In the genomic region with DNA sequence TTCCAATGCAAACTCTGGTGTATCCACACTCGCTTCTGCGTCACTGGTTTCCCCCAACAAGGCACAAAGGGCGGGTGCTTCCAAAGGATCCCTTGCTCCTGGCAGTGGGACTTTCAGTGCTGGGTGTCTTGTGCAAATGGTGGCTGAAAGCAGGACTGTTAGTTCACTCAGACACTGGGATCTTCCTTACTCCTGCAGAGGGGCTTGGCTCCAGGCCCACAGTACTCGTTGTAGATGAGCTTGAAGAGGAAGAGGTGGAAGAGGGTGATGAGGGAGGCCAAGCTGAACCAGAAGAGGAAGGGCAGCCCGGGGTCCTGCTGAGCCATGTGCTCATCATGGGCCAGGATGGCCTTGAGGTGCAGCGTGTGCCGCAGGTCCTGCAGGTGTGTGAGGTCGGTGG, we compare ENCODE assay signal across 7 cellular contexts. TPM values are rescaled to one million over a fixed set of nuclear protein-coding genes. Genes with fewer than 3 reads are reported as not detected.
DNase-seq lines count a peak whose midpoint lies in the region; ATAC-seq, FAIRE-seq and TF ChIP-seq lines count a peak whose summit lies in the region.
"Not testable (repeated sequence)": the region's sequence is repeated elsewhere in the genome, so short reads cannot be mapped to it uniquely, and the experiment has no call there.

No MANE protein-coding gene starts in this region.

- CTCF ChIA-PET in HepG2 (lab: Yijun Ruan, JAX; ENCODE audit: low intra/inter-chr PET ratio, low total read pairs) = not testable (repeated sequence)

- H3K4me2 ChIP-seq in GM23338; HepG2 (ENCODE audit: low read depth, low read length): not testable (repeated sequence)

- not testable (repeated sequence) for H2AFZ ChIP-seq in GM23338; HepG2 (ENCODE audit: low read length)

- in situ Hi-C loops in HepG2 (cut with HindIII; ENCODE audit: extremely low pct_ligation_motif_present, low pct_unique_long_range_greater_than_20kb) = not testable (repeated sequence)

- intact Hi-C loops in HepG2 (cut with micrococcal nuclease; ENCODE audit: unreplicated experiment) = not testable (repeated sequence)

- H3K27me3 ChIP-seq in GM23338 (ENCODE audit: insufficient read depth); HepG2 (ENCODE audit: control insufficient read depth in 1 of 2, insufficient read depth in 2 of 2, low read length in 2 of 2): not testable (repeated sequence)

- H3K27me3 Mint-ChIP-seq in GM23338 (ENCODE audit: insufficient read depth, low read depth, poor library complexity); activated naive CD8-positive, alpha-beta T cell treated with anti-CD3 and anti-CD28 coated beads, Interleukin-2, amount 50 U/mL, for 24 hours; naive thymus-derived CD8-positive, alpha-beta T cell; osteocyte (ENCODE audit: unreplicated experiment); stimulated activated naive B cell treated with anti-CD40 and anti-IgM and Interleukin-4, amounts not matched to agents 10 μg/mL and 1 μg/mL and 100 μg/mL, for 72 hours: not testable (repeated sequence)
- peaks cover 12% of the 10 kb centered on the region for H3K27me3 Mint-ChIP-seq in glutamatergic neuron (ENCODE audit: unreplicated experiment)

- not testable (repeated sequence) for H3K4me1 Mint-ChIP-seq in GM23338; glutamatergic neuron (ENCODE audit: low read depth, unreplicated experiment); osteocyte (ENCODE audit: unreplicated experiment)
- H3K4me1 Mint-ChIP-seq in activated naive CD8-positive, alpha-beta T cell treated with anti-CD3 and anti-CD28 coated beads, Interleukin-2, amount 50 U/mL, for 24 hours = peaks cover 29% of the 10 kb centered on the region
- H3K4me1 Mint-ChIP-seq in naive thymus-derived CD8-positive, alpha-beta T cell = peaks cover 20 to 39% (median 36%) of the 10 kb centered on the region in 4 donors
- peaks cover 22 to 28% of the 10 kb centered on the region in 2 donors for H3K4me1 Mint-ChIP-seq in stimulated activated naive B cell treated with anti-CD40 and anti-IgM and Interleukin-4, amounts not matched to agents 10 μg/mL and 1 μg/mL and 100 μg/mL, for 72 hours

- DNase-seq in GM23338 (ENCODE audit: low spot score); activated naive CD8-positive, alpha-beta T cell treated with anti-CD3 and anti-CD28 coated beads, Interleukin-2, amount 50 U/mL, for 24 hours; glutamatergic neuron; HepG2 (ENCODE audit: low spot score); naive thymus-derived CD8-positive, alpha-beta T cell; stimulated activated naive B cell treated with anti-CD40 and anti-IgM and Interleukin-4, amounts not matched to agents 10 μg/mL and 1 μg/mL and 100 μg/mL, for 72 hours: not testable (repeated sequence)
- peak; percentile 84 for DNase-seq in osteocyte (ENCODE audit: extremely low spot score, unreplicated experiment)

- WGBS in HepG2 (ENCODE audit: low lambda C conversion rate) = 86% methylated on average over 8 of the region's 8 CpGs

- H3K9me2 ChIP-seq in GM23338 (ENCODE audit: insufficient read depth) = not testable (repeated sequence)

- H3K9me3 ChIP-seq in HepG2 (ENCODE audit: low read length) = not testable (repeated sequence)

- not testable (repeated sequence) for H3F3A ChIP-seq in GM23338 (replicated peaks; ENCODE audit: low read depth)

- peaks cover 39% of the 10 kb centered on the region for H4K20me1 ChIP-seq in GM23338 (replicated peaks; ENCODE audit: insufficient read depth)
- peaks cover 17% of the 10 kb centered on the region for H4K20me1 ChIP-seq in HepG2 (ENCODE audit: insufficient read depth, low read length)

- POLR2A ChIA-PET in HepG2 (lab: Yijun Ruan, JAX); naive thymus-derived CD8-positive, alpha-beta T cell (lab: Charles Lee): not testable (repeated sequence)

- not testable (repeated sequence) for TF ChIP-seq POLR2A in HepG2 (IDR thresholded peaks at IDR 0.05; ENCODE audit: insufficient read depth in 1 of 2, low read depth in 2 of 2, low read length in 2 of 2)

- not testable (repeated sequence) for BruUV-seq in HepG2 (replicated peaks; lab: Mats Ljungman, UMichigan)

- not testable (repeated sequence) for FAIRE-seq in HepG2 (lab: Jason Lieb, UNC)

- H3K36me3 Mint-ChIP-seq in GM23338 (ENCODE audit: low read depth) = peaks cover 29% of the 10 kb centered on the region
- H3K36me3 Mint-ChIP-seq in activated naive CD8-positive, alpha-beta T cell treated with anti-CD3 and anti-CD28 coated beads, Interleukin-2, amount 50 U/mL, for 24 hours (ENCODE audit: low read depth) = peaks cover 42% of the 10 kb centered on the region
- not testable (repeated sequence) for H3K36me3 Mint-ChIP-seq in glutamatergic neuron (ENCODE audit: unreplicated experiment)
- H3K36me3 Mint-ChIP-seq in naive thymus-derived CD8-positive, alpha-beta T cell = peaks cover 11 to 57% (median 41%) of the 10 kb centered on the region in 3 donors
- peaks cover 34% of the 10 kb centered on the region for H3K36me3 Mint-ChIP-seq in osteocyte (ENCODE audit: unreplicated experiment)
- H3K36me3 Mint-ChIP-seq in stimulated activated naive B cell treated with anti-CD40 and anti-IgM and Interleukin-4, amounts not matched to agents 10 μg/mL and 1 μg/mL and 100 μg/mL, for 72 hours = peaks cover 34 to 65% of the 10 kb centered on the region in 2 donors

- not testable (repeated sequence) for ATAC-seq in GM23338; naive thymus-derived CD8-positive, alpha-beta T cell; stimulated activated naive B cell treated with anti-CD40 and anti-IgM and Interleukin-4, amounts not matched to agents 10 μg/mL and 1 μg/mL and 100 μg/mL, for 72 hours (replicated peaks)
- peak; percentile 6 for ATAC-seq in activated naive CD8-positive, alpha-beta T cell treated with anti-CD3 and anti-CD28 coated beads, Interleukin-2, amount 50 U/mL, for 24 hours
- peak; percentile 1; the same call in 2 of the 3 replicates for ATAC-seq in HepG2

- H3K79me2 ChIP-seq in GM23338 (replicated peaks; ENCODE audit: insufficient read depth) (peaks cover 67% of the 10 kb centered on the region), HepG2 (ENCODE audit: insufficient read depth, low read length) (peaks cover 74% of the 10 kb centered on the region)

- H3K9me3 Mint-ChIP-seq in GM23338; activated naive CD8-positive, alpha-beta T cell treated with anti-CD3 and anti-CD28 coated beads, Interleukin-2, amount 50 U/mL, for 24 hours; naive thymus-derived CD8-positive, alpha-beta T cell; osteocyte (ENCODE audit: unreplicated experiment); stimulated activated naive B cell treated with anti-CD40 and anti-IgM and Interleukin-4, amounts not matched to agents 10 μg/mL and 1 μg/mL and 100 μg/mL, for 72 hours: not testable (repeated sequence)
- H3K9me3 Mint-ChIP-seq in glutamatergic neuron (ENCODE audit: unreplicated experiment) = peaks cover 14% of the 10 kb centered on the region

- not testable (repeated sequence) for TF ChIP-seq RAD21 in HepG2 (CRISPR knock-in tag; IDR thresholded peaks at IDR 0.05)

- H3K9ac ChIP-seq in HepG2 (ENCODE audit: insufficient read depth, low read depth, low read length) = not testable (repeated sequence)

- H3K27ac Mint-ChIP-seq in GM23338 = peak overlapping the region; percentile 2; the same call in 1 of the 2 replicates
- H3K27ac Mint-ChIP-seq in activated naive CD8-positive, alpha-beta T cell treated with anti-CD3 and anti-CD28 coated beads, Interleukin-2, amount 50 U/mL, for 24 hours; glutamatergic neuron (ENCODE audit: unreplicated experiment); osteocyte (ENCODE audit: unreplicated experiment): not testable (repeated sequence)
- peak overlapping the region in 8 of 10 donors; percentile 10 to 79 (median 40) for H3K27ac Mint-ChIP-seq in naive thymus-derived CD8-positive, alpha-beta T cell
- peak overlapping the region; percentile 53 for H3K27ac Mint-ChIP-seq in stimulated activated naive B cell treated with anti-CD40 and anti-IgM and Interleukin-4, amounts not matched to agents 10 μg/mL and 1 μg/mL and 100 μg/mL, for 72 hours

- not testable (repeated sequence) for TF ChIP-seq CTCF in GM23338 (conservative IDR thresholded peaks at IDR 0.05; ENCODE audit: low read depth in 2 of 2); glutamatergic neuron (IDR thresholded peaks at IDR 0.05; ENCODE audit: partially characterized antibody, unreplicated experiment); HepG2 (CRISPR knock-in tag; IDR thresholded peaks at IDR 0.05); osteocyte (IDR thresholded peaks at IDR 0.05)

- TF ChIP-seq EP300 in HepG2 (IDR thresholded peaks at IDR 0.05; ENCODE audit: low read depth in 2 of 2, low read length in 2 of 2); HepG2 (CRISPR knock-in tag; IDR thresholded peaks at IDR 0.05; ENCODE audit: borderline replicate concordance): not testable (repeated sequence)

- H3K4me3 ChIP-seq in GM23338; HepG2 (replicated peaks in 1 of 3; ENCODE audit: insufficient read depth in 1 of 3, low read depth in 2 of 3, low read length in 3 of 3): not testable (repeated sequence)

- H3K4me1 ChIP-seq in GM23338 (ENCODE audit: insufficient read depth) (peaks cover 11% of the 10 kb centered on the region), HepG2 (ENCODE audit: insufficient read depth, low read length) (peaks cover 34% of the 10 kb centered on the region)

- H3K4me3 Mint-ChIP-seq in GM23338; activated naive CD8-positive, alpha-beta T cell treated with anti-CD3 and anti-CD28 coated beads, Interleukin-2, amount 50 U/mL, for 24 hours; osteocyte (ENCODE audit: unreplicated experiment); stimulated activated naive B cell treated with anti-CD40 and anti-IgM and Interleukin-4, amounts not matched to agents 10 μg/mL and 1 μg/mL and 100 μg/mL, for 72 hours: not testable (repeated sequence)
- peak overlapping the region; percentile 2 for H3K4me3 Mint-ChIP-seq in glutamatergic neuron (ENCODE audit: unreplicated experiment)
- peak overlapping the region in 3 of 10 donors; percentile 5 to 76 (median 54) for H3K4me3 Mint-ChIP-seq in naive thymus-derived CD8-positive, alpha-beta T cell

- not testable (repeated sequence) for H3K36me3 ChIP-seq in GM23338 (ENCODE audit: insufficient read depth)
- peaks cover 0 to 13% of the 10 kb centered on the region in 2 experiments; a peak in 2 of 5 replicates for H3K36me3 ChIP-seq in HepG2 (replicated peaks in 1 of 2; ENCODE audit: control insufficient read depth in 1 of 2, insufficient read depth in 2 of 2, low read length in 2 of 2)

- H3K27ac ChIP-seq in GM23338 (ENCODE audit: low read depth) = not testable (repeated sequence)
- H3K27ac ChIP-seq in HepG2 (ENCODE audit: extremely low read length, insufficient read depth, low read length) = peak overlapping the region; percentile 36

RNA-seq across cellular contexts. Expression of a gene that starts 13.3 kb away (rescaled TPM):
- total RNA-seq in GM23338 (2014; rRNA removed; shearing (Covaris generic)) = 86.1 and 91.6 TPM in 2 replicates
- 39.0 and 40.0 TPM in 2 replicates for polyA plus RNA-seq in GM23338 (2016; fragmentation: Nextera tagmentation; extraction: Ambion mirVana)
- 81.3 TPM for total RNA-seq in glutamatergic neuron (ENCODE audit: unreplicated experiment)
- 169 and 249 TPM in 2 replicates for total RNA-seq in HepG2 (2016; rRNA removed; fragmentation: Illumina TruSeq; extraction: Trizol)
- 29.3 and 30.1 TPM in 2 replicates for total RNA-seq in HepG2 (2016; cell fraction: cytosol; rRNA removed; fragmentation: Illumina TruSeq; extraction: Trizol; ENCODE audit: low read depth)
- 167 and 227 TPM in 2 replicates for total RNA-seq in HepG2 (2016; cell fraction: insoluble cytoplasmic fraction; rRNA removed; fragmentation: Illumina TruSeq; extraction: Trizol)
- 76.3 and 82.8 TPM in 2 replicates for total RNA-seq in HepG2 (2016; cell fraction: membrane; rRNA removed; fragmentation: Illumina TruSeq; extraction: Trizol)
- total RNA-seq in HepG2 (2016; cell fraction: nucleus; rRNA removed; fragmentation: Illumina TruSeq; extraction: Trizol) = 116 and 122 TPM in 2 replicates
- 123 and 133 TPM in 2 replicates for polyA plus RNA-seq in HepG2 (2011; rRNA removed)
- polyA plus RNA-seq in HepG2 (2011; cell fraction: cytosol; rRNA removed) = 73.0 and 84.6 TPM in 2 replicates
- polyA plus RNA-seq in HepG2 (2011; cell fraction: nucleus; rRNA removed) = 157 and 195 TPM in 2 replicates
- polyA plus RNA-seq in HepG2 (2012) = 92.3 and 114 TPM in 2 replicates
- polyA plus RNA-seq in HepG2 (2016; cell fraction: cytosol; fragmentation: Illumina TruSeq; extraction: Trizol; ENCODE audit: low read depth) = 11.7 and 12.8 TPM in 2 replicates
- 160 and 180 TPM in 2 replicates for polyA plus RNA-seq in HepG2 (2016; cell fraction: insoluble cytoplasmic fraction; fragmentation: Illumina TruSeq; extraction: Trizol; ENCODE audit: low read depth)
- polyA plus RNA-seq in HepG2 (2016; cell fraction: membrane; fragmentation: Illumina TruSeq; extraction: Trizol; ENCODE audit: low read depth) = 34.7 and 36.5 TPM in 2 replicates
- polyA plus RNA-seq in HepG2 (2016; cell fraction: nucleus; fragmentation: Illumina TruSeq; extraction: Trizol; ENCODE audit: insufficient read depth, low read depth) = 194 and 214 TPM in 2 replicates
- 160 and 261 TPM in 2 replicates for polyA minus RNA-seq in HepG2 (2011; rRNA and poly(A)+ RNA removed; ENCODE audit: low replicate concordance)
- polyA minus RNA-seq in HepG2 (2011; cell fraction: cytosol; rRNA and poly(A)+ RNA removed) = 82.4 and 91.4 TPM in 2 replicates
- polyA minus RNA-seq in HepG2 (2011; cell fraction: nucleus; rRNA and poly(A)+ RNA removed) = 115 and 127 TPM in 2 replicates
- 10 to 100 TPM; 76.1 to 77.8 TPM for total RNA-seq in naive thymus-derived CD8-positive, alpha-beta T cell
- 10 to 100 TPM; 25.0 to 35.7 (median 28.2) TPM for polyA plus RNA-seq in naive thymus-derived CD8-positive, alpha-beta T cell
- 107 and 109 TPM in 2 replicates for total RNA-seq in osteocyte

RNA-seq across cellular contexts. Expression of a gene that starts 50.8 kb away (rescaled TPM):
- total RNA-seq in GM23338 (2014; rRNA removed; shearing (Covaris generic)) = 61.4 and 77.4 TPM in 2 replicates
- polyA plus RNA-seq in GM23338 (2016; fragmentation: Nextera tagmentation; extraction: Ambion mirVana) = 53.2 and 54.4 TPM in 2 replicates
- 216 TPM for total RNA-seq in glutamatergic neuron (ENCODE audit: unreplicated experiment)
- 36.2 and 75.9 TPM in 2 replicates for total RNA-seq in HepG2 (2016; rRNA removed; fragmentation: Illumina TruSeq; extraction: Trizol)
- 34.0 and 35.5 TPM in 2 replicates for total RNA-seq in HepG2 (2016; cell fraction: cytosol; rRNA removed; fragmentation: Illumina TruSeq; extraction: Trizol; ENCODE audit: low read depth)
- 30.0 and 79.6 TPM in 2 replicates for total RNA-seq in HepG2 (2016; cell fraction: insoluble cytoplasmic fraction; rRNA removed; fragmentation: Illumina TruSeq; extraction: Trizol)
- total RNA-seq in HepG2 (2016; cell fraction: membrane; rRNA removed; fragmentation: Illumina TruSeq; extraction: Trizol) = 24.9 and 29.8 TPM in 2 replicates
- 104 and 124 TPM in 2 replicates for total RNA-seq in HepG2 (2016; cell fraction: nucleus; rRNA removed; fragmentation: Illumina TruSeq; extraction: Trizol)
- polyA plus RNA-seq in HepG2 (2011; rRNA removed) = 183 and 205 TPM in 2 replicates
- polyA plus RNA-seq in HepG2 (2011; cell fraction: cytosol; rRNA removed) = 51.3 and 61.8 TPM in 2 replicates
- polyA plus RNA-seq in HepG2 (2011; cell fraction: nucleus; rRNA removed) = 924 and 979 TPM in 2 replicates
- 192 and 342 TPM in 2 replicates for polyA plus RNA-seq in HepG2 (2012)
- polyA plus RNA-seq in HepG2 (2016; cell fraction: cytosol; fragmentation: Illumina TruSeq; extraction: Trizol; ENCODE audit: low read depth) = 11.9 and 14.0 TPM in 2 replicates
- 44.5 and 55.7 TPM in 2 replicates for polyA plus RNA-seq in HepG2 (2016; cell fraction: insoluble cytoplasmic fraction; fragmentation: Illumina TruSeq; extraction: Trizol; ENCODE audit: low read depth)
- polyA plus RNA-seq in HepG2 (2016; cell fraction: membrane; fragmentation: Illumina TruSeq; extraction: Trizol; ENCODE audit: low read depth) = 21.0 and 26.0 TPM in 2 replicates
- 410 and 416 TPM in 2 replicates for polyA plus RNA-seq in HepG2 (2016; cell fraction: nucleus; fragmentation: Illumina TruSeq; extraction: Trizol; ENCODE audit: insufficient read depth, low read depth)
- 19.4 and 69.4 TPM in 2 replicates for polyA minus RNA-seq in HepG2 (2011; rRNA and poly(A)+ RNA removed; ENCODE audit: low replicate concordance)
- polyA minus RNA-seq in HepG2 (2011; cell fraction: cytosol; rRNA and poly(A)+ RNA removed) = 20.8 and 23.0 TPM in 2 replicates
- polyA minus RNA-seq in HepG2 (2011; cell fraction: nucleus; rRNA and poly(A)+ RNA removed) = 224 and 250 TPM in 2 replicates
- total RNA-seq in naive thymus-derived CD8-positive, alpha-beta T cell = 100 to 1,000 TPM; 164 to 180 TPM
- polyA plus RNA-seq in naive thymus-derived CD8-positive, alpha-beta T cell = 1 to 10 TPM in 1 of 3 donors, under 1 TPM in 2; 0.52 to 6.2 (median 0.54) TPM
- total RNA-seq in osteocyte = 148 and 176 TPM in 2 replicates
